8 cellular contexts compared by ENCODE assay signal in genomic region chr2:44361330-44362206, GRCh38. TPM values are rescaled to one million over a fixed set of nuclear protein-coding genes. Genes with fewer than 3 reads are reported as not detected.
DNase-seq lines count a peak whose midpoint lies in the region; ATAC-seq and TF ChIP-seq lines count a peak whose summit lies in the region.

CAMKMT (plus strand) TSS chr2:44361947.
PREPL (minus strand) TSS chr2:44361494; CDS start chr2:44346342, 15,152 bp downstream.

- peaks cover 5 to 25% (median 17%) of the 10 kb centered on the region in 4 donors for H3K4me1 ChIP-seq in liver (ENCODE audit: control insufficient read depth in 4 of 4, insufficient read depth in 4 of 4, low read length in 3 of 4)

- H3K9ac ChIP-seq in liver (ENCODE audit: low read depth in 1 of 2, low read length in 2 of 2) = peak within 1 kb of the TSS; percentile 89 to 95

- TF ChIP-seq RAD21 in liver (IDR thresholded peaks at IDR 0.05) = peak in 1 of 2 donors; percentile 14

- H3K27ac ChIP-seq in liver (ENCODE audit: low read depth in 1 of 2, low read length in 2 of 2) = peak within 1 kb of the TSS; percentile 88 to 96

- ATAC-seq in GM19397 (IDR thresholded peaks at IDR 0.05; ENCODE audit: unreplicated experiment) = peak; percentile 82
- peak; percentile 79 for ATAC-seq in HG03571 (IDR thresholded peaks at IDR 0.05; ENCODE audit: unreplicated experiment)

- peaks cover 0 to 2% (median 0%) of the 10 kb centered on the region in 4 donors for H3K36me3 ChIP-seq in liver (ENCODE audit: control insufficient read depth in 4 of 4, insufficient read depth in 3 of 4, low read depth in 1 of 4, low read length in 3 of 4)

- no peaks in the 10 kb centered on the region for H3K27me3 ChIP-seq in liver (ENCODE audit: control insufficient read depth in 4 of 4, insufficient read depth in 4 of 4, low read length in 3 of 4)

- peak; percentile 99 for DNase-seq in CD1c-positive myeloid dendritic cell (ENCODE audit: extremely low spot score)
- DNase-seq in NCI-H82 (lab: John Stamatoyannopoulos, UW) = peak; percentile 98
- peak; percentile 98 to 99 for DNase-seq in activated CD4-positive, alpha-beta T cell treated with anti-CD3 and anti-CD28 coated beads, Interleukin-2, amount 50 U/mL, for 48 hours
- peak; percentile 96 to 98 for DNase-seq in dermis microvascular lymphatic vessel endothelial cell (ENCODE audit: low read depth in 2 of 2)
- peak; percentile 99 for DNase-seq in stimulated activated CD4-positive, alpha-beta T cell treated with anti-CD3 and anti-CD28 coated beads, Interleukin-4, amount 100 ng/mL, for 24 hours

- H3K4me3 ChIP-seq in liver (ENCODE audit: low read depth in 1 of 3, low read length in 3 of 3) = peak within 1 kb of the TSS; percentile 78 to 95 (median 95)

- H3K9me3 ChIP-seq in liver (ENCODE audit: control insufficient read depth in 4 of 4, low read length in 3 of 4) = no peaks in the 10 kb centered on the region

- no peak for TF ChIP-seq CTCF in liver (IDR thresholded peaks at IDR 0.05; ENCODE audit: low read depth, low read length, missing input control)

- under 1% methylated on average over 57 of the region's 57 CpGs for WGBS in liver

TF ChIP-seq in liver, 16 proteins besides CTCF, POLR2A, EP300 and RAD21:
- peak; percentile 85 for TF ChIP-seq REST (IDR thresholded peaks at IDR 0.05)
- TF ChIP-seq HNF4A (conservative IDR thresholded peaks at IDR 0.05) = peak in 1 of 2 donors; percentile 13
- TF ChIP-seq EGR1 (IDR thresholded peaks at IDR 0.05; ENCODE audit: low read depth in 2 of 2) = peak in 1 of 2 donors; percentile 35
- peak; percentile 46 for TF ChIP-seq FOXA2 (IDR thresholded peaks at IDR 0.05)
- TF ChIP-seq FOXA1 (IDR thresholded peaks at IDR 0.05) = no peak
- no peak for TF ChIP-seq HNF4G (IDR thresholded peaks at IDR 0.05)
- TF ChIP-seq TAF1 (conservative IDR thresholded peaks at IDR 0.05) = peak; percentile 85
- peak; percentile 56 for TF ChIP-seq SP1 (IDR thresholded peaks at IDR 0.05)
- TF ChIP-seq MAX (IDR thresholded peaks at IDR 0.05) = peak; percentile 97
- TF ChIP-seq NR2F2 (IDR thresholded peaks at IDR 0.05) = no peak
- TF ChIP-seq ATF3 (IDR thresholded peaks at IDR 0.05) = peak; percentile 63
- peak; percentile 100 for TF ChIP-seq YY1 (IDR thresholded peaks at IDR 0.05)
- no peak for TF ChIP-seq JUND (IDR thresholded peaks at IDR 0.05)
- no peak for TF ChIP-seq RXRA (IDR thresholded peaks at IDR 0.05)
- TF ChIP-seq GABPA (IDR thresholded peaks at IDR 0.05 in 1 of 2, conservative IDR thresholded peaks at IDR 0.05 in 1 of 2) = peak in 1 of 2 donors; percentile 83
- peak; percentile 63 for TF ChIP-seq ZBTB33 (IDR thresholded peaks at IDR 0.05)

RNA-seq across cellular contexts. Expression of gene CAMKMT, which starts in this region (rescaled TPM):
- total RNA-seq in dermis microvascular lymphatic vessel endothelial cell (2.4 and 2.8 TPM in 2 replicates), liver (10 to 100 TPM in 1 of 2 donors, 1 to 10 TPM in 1; 7.1 to 12.7 TPM)
- 1 to 10 TPM; 1.5 to 7.2 TPM for polyA plus RNA-seq in liver

RNA-seq across cellular contexts. Expression of gene PREPL, which starts in this region (rescaled TPM):
- total RNA-seq in dermis microvascular lymphatic vessel endothelial cell = 11.4 and 12.0 TPM in 2 replicates
- 10 to 100 TPM; 14.0 to 18.8 TPM for total RNA-seq in liver
- polyA plus RNA-seq in liver = 1 to 10 TPM; 7.9 to 9.5 TPM

Comparison
In these comparisons a context has a peak if more than half of its experiments do, and no peak if none do; other contexts are left out.
1. Peak in every context shown above with its lines: DNase-seq, ATAC-seq, H3K4me3 ChIP-seq and H3K27ac ChIP-seq.